ENCODE assay signal across 8 cellular contexts in the genomic region with DNA sequence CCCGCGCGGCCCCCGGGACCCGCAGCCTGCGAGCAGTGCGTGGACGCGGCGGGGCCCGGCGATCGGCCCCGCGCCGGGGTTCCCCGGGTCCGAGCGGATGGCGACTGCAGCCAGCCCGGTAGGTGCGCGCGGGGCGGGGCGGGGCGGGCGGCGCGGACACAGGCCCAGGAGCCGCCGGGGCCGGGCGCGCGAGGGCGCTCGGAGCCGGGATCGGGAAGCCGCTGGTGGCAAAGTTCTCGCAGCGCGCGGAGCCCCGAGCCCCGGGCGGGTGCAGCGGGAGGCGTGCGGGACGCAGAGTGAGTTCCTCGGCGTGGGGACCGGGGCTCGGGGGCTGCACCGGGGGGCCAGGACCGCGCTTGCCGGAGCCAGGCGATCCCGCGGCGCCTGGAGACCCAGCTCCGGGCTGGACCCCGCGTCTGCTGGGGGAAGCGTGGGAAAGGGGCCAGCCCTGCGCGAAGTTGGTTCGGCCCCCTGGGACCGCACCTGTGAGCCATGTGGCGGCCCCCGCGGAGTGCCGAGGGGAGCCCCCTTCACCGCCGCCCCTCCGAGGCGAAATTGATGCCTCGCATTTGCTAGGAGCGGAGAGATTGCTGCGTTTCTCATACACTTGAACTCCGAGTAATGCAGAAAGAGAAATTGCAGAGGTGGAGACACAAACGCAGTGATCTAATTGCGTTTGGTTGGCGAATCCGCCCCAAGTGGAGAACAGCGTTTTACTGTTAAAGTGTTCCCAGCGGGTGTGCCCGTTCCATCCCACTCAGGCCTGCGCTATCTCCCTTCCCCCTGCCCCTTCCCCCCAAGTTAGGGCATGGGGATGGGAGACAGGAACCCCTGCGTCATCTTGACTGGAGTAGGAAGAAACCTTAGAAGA.
DNase-seq lines count a peak whose midpoint lies in the region; ATAC-seq and TF ChIP-seq lines count a peak whose summit lies in the region.

No MANE protein-coding gene starts in this region.

- H3K27ac Mint-ChIP-seq in activated CD4-positive, alpha-beta T cell treated with anti-CD3 and anti-CD28 coated beads for 36 hours, result no peak overlapping the region

- H3K9me3 ChIP-seq in OCI-LY7 (ENCODE audit: low read length) (no peaks in the 10 kb centered on the region), Karpas-422 (ENCODE audit: low read length) (no peaks in the 10 kb centered on the region)

- H3K4me1 ChIP-seq in OCI-LY7 (ENCODE audit: insufficient read depth, low read length, poor library complexity, severe bottlenecking) (peaks cover 4% of the 10 kb centered on the region), Karpas-422 (ENCODE audit: low read length) (no peaks in the 10 kb centered on the region)

- TF ChIP-seq CTCF in OCI-LY7 (conservative IDR thresholded peaks at IDR 0.05; ENCODE audit: low read length), result no peak
- TF ChIP-seq CTCF in cardiac fibroblast (IDR thresholded peaks at IDR 0.05; ENCODE audit: low read depth, low read length), result no peak

- no peaks in the 10 kb centered on the region for H3K79me2 ChIP-seq in OCI-LY7 (ENCODE audit: insufficient read depth, low read depth, low read length)
- no peaks in the 10 kb centered on the region for H3K79me2 ChIP-seq in Karpas-422 (ENCODE audit: low read length)

- no peaks in the 10 kb centered on the region for H3K9me3 Mint-ChIP-seq in activated CD4-positive, alpha-beta T cell treated with anti-CD3 and anti-CD28 coated beads for 36 hours (ENCODE audit: low read depth)

- peaks cover 2% of the 10 kb centered on the region for H3K4me1 Mint-ChIP-seq in activated CD4-positive, alpha-beta T cell treated with anti-CD3 and anti-CD28 coated beads for 36 hours

- CTCF ChIA-PET in activated CD4-positive, alpha-beta T cell treated with anti-CD3 and anti-CD28 coated beads for 36 hours (lab: Charles Lee), result no interaction called here
- CTCF ChIA-PET in OCI-LY7 (lab: Charles Lee; ENCODE audit: unreplicated experiment), result no interaction called here

- DNase-seq in activated CD4-positive, alpha-beta T cell treated with anti-CD3 and anti-CD28 coated beads for 36 hours, result peak; percentile 44
- no peak for DNase-seq in activated CD4-positive, alpha-beta T cell treated with anti-CD3 and anti-CD28 coated beads, Interleukin-2, amount 50 U/mL, for 4 hours
- DNase-seq in OCI-LY7 (ENCODE audit: low spot score), result no peak
- DNase-seq in cardiac fibroblast (ENCODE audit: low read depth in 2 of 2), result peak in 1 of 2 donors; percentile 56
- peak; percentile 68 for DNase-seq in iris pigment epithelial cell (ENCODE audit: low read depth)
- DNase-seq in Karpas-422, result no peak

- H3K27me3 ChIP-seq in Karpas-422 (ENCODE audit: low read length), result no peaks in the 10 kb centered on the region

- POLR2A ChIA-PET in activated CD4-positive, alpha-beta T cell treated with anti-CD3 and anti-CD28 coated beads for 36 hours (lab: Charles Lee), result no interaction called here
- POLR2A ChIA-PET in OCI-LY7 (lab: Charles Lee), result no interaction called here

- H3K9ac ChIP-seq in Karpas-422 (ENCODE audit: low read length), result no peak overlapping the region

- H3K4me3 Mint-ChIP-seq in activated CD4-positive, alpha-beta T cell treated with anti-CD3 and anti-CD28 coated beads for 36 hours, result peak overlapping the region; percentile 40

- H3K27ac ChIP-seq in OCI-LY7 (ENCODE audit: low read depth, low read length, poor library complexity, severe bottlenecking), result no peak overlapping the region
- H3K27ac ChIP-seq in skin epidermis, result peak overlapping the region in 20 of 21 experiments; percentile 40 to 91 (median 80)
- no peak overlapping the region for H3K27ac ChIP-seq in Karpas-422 (ENCODE audit: low read length)

- no peaks in the 10 kb centered on the region for H3K9me2 ChIP-seq in OCI-LY7 (ENCODE audit: insufficient read depth, low read length)
- no peaks in the 10 kb centered on the region for H3K9me2 ChIP-seq in Karpas-422 (replicated peaks; ENCODE audit: insufficient read depth, low read length)

- H4K20me1 ChIP-seq in OCI-LY7 (ENCODE audit: insufficient read depth, low read length), result peaks cover 7% of the 10 kb centered on the region; the same call in 1 of the 2 replicates
- no peaks in the 10 kb centered on the region for H4K20me1 ChIP-seq in Karpas-422 (ENCODE audit: insufficient read depth, low read depth, low read length)

- no peaks in the 10 kb centered on the region for H3K36me3 Mint-ChIP-seq in activated CD4-positive, alpha-beta T cell treated with anti-CD3 and anti-CD28 coated beads for 36 hours (ENCODE audit: low read depth)

- H3K27me3 Mint-ChIP-seq in activated CD4-positive, alpha-beta T cell treated with anti-CD3 and anti-CD28 coated beads for 36 hours, result peaks cover 34% of the 10 kb centered on the region

- H3K4me2 ChIP-seq in OCI-LY7 (ENCODE audit: low read length) (peak overlapping the region; percentile 17), Karpas-422 (ENCODE audit: low read depth, low read length, poor library complexity, severe bottlenecking) (no peak overlapping the region)

- H3K4me3 ChIP-seq in OCI-LY7 (ENCODE audit: low read depth, low read length, poor library complexity, severe bottlenecking), result peak overlapping the region; percentile 55
- H3K4me3 ChIP-seq in cardiac fibroblast (replicated peaks in 1 of 2; ENCODE audit: low read depth in 2 of 2, low read length in 2 of 2), result peak overlapping the region; percentile 42 to 65
- peak overlapping the region; percentile 57 to 92 (median 71) for H3K4me3 ChIP-seq in skin epidermis
- no peak overlapping the region for H3K4me3 ChIP-seq in Karpas-422 (ENCODE audit: low read length)

- intact Hi-C loops in activated CD4-positive, alpha-beta T cell treated with anti-CD3 and anti-CD28 coated beads for 36 hours (cut with DNase I, micrococcal nuclease), result loop anchor here in 1 of 2 experiments (2.0 to 5.0 kb wide), 2 partner anchors 102 to 178 kb away; no protein-coding TSS in a partner anchor
- intact Hi-C loops in OCI-LY7 (cut with micrococcal nuclease; ENCODE audit: unreplicated experiment), result no loop called here

- H3K36me3 ChIP-seq in OCI-LY7 (ENCODE audit: insufficient read depth, low read length) (no peaks in the 10 kb centered on the region), Karpas-422 (ENCODE audit: insufficient read depth, low read length) (no peaks in the 10 kb centered on the region)

- BruUV-seq in OCI-LY7 (replicated peaks; lab: Mats Ljungman, UMichigan), result no TSS peak

- ATAC-seq in activated CD4-positive, alpha-beta T cell treated with anti-CD3 and anti-CD28 coated beads for 36 hours, result peak; percentile 62
- ATAC-seq in GM21717 (IDR thresholded peaks at IDR 0.05; ENCODE audit: unreplicated experiment), result no peak

- no peak overlapping the region for H2AFZ ChIP-seq in OCI-LY7 (ENCODE audit: low read length)
- no peak overlapping the region for H2AFZ ChIP-seq in Karpas-422 (ENCODE audit: low read length)

Comparison
In these comparisons a context has a peak if more than half of its experiments do, and no peak if none do; other contexts are left out.
1. DNase-seq: peak in activated CD4-positive, alpha-beta T cell treated with anti-CD3 and anti-CD28 coated beads for 36 hours (single experiment) and iris pigment epithelial cell (single experiment); none in activated CD4-positive, alpha-beta T cell treated with anti-CD3 and anti-CD28 coated beads, Interleukin-2, amount 50 U/mL, for 4 hours (0 of 2), OCI-LY7 (single experiment) and Karpas-422 (single experiment).
2. H3K27ac ChIP-seq: peak in skin epidermis (20 of 21); none in OCI-LY7 (single experiment) and Karpas-422 (single experiment).